Comparison of ENCODE assay signal across 9 cellular contexts in genomic region chr5:119315516-119315949, GRCh38. TPM values are rescaled to one million over a fixed set of nuclear protein-coding genes. Genes with fewer than 3 reads are reported as not detected.
DNase-seq lines count a peak whose midpoint lies in the region; ATAC-seq, FAIRE-seq and TF ChIP-seq lines count a peak whose summit lies in the region.
"Had no signal": no experiment of that assay in that cellular context is flagged by ENCODE, and none has a peak within 500 bp of the region (broad histone marks: within the 10 kb centered on the region; RNA-seq: fewer than 3 reads in every experiment).

No MANE protein-coding gene starts in this region.

- H3K4me1 ChIP-seq in kidney (ENCODE audit: control insufficient read depth in 1 of 2, insufficient read depth in 1 of 2, low read depth in 1 of 2, low read length in 2 of 2), result no peaks in the 10 kb centered on the region
- no peaks in the 10 kb centered on the region for H3K4me1 ChIP-seq in upper lobe of right lung

- H3K4me3 Mint-ChIP-seq in CD14-positive monocyte, result no peak overlapping the region
- H3K4me3 Mint-ChIP-seq in activated naive CD4-positive, alpha-beta T cell treated with anti-CD3 and anti-CD28 coated beads for 36 hours, result peak overlapping the region; percentile 36
- H3K4me3 Mint-ChIP-seq: nephron had no signal

- H3K27ac ChIP-seq in kidney (ENCODE audit: low read depth in 2 of 2, low read length in 2 of 2) (no peak overlapping the region), upper lobe of right lung (no peak overlapping the region)

- ATAC-seq in GM18870 (IDR thresholded peaks at IDR 0.05; ENCODE audit: unreplicated experiment) (peak; percentile 66), HG03039 (IDR thresholded peaks at IDR 0.05; ENCODE audit: unreplicated experiment) (peak; percentile 68), upper lobe of right lung (peak; percentile 87)

- intact Hi-C loops in CD14-positive monocyte (cut with micrococcal nuclease) (no loop called here), kidney (cut with DNase I) (no loop called here), upper lobe of right lung (cut with DNase I) (no loop called here)
- intact Hi-C loops in activated naive CD4-positive, alpha-beta T cell treated with anti-CD3 and anti-CD28 coated beads for 36 hours (cut with micrococcal nuclease), result loop anchor here (1.0 to 2.0 kb wide), 8 partner anchors 12 to 327 kb away; partner anchors contain the start of gene DTWD2

- no peak overlapping the region for H3K9ac ChIP-seq in kidney (ENCODE audit: low read length in 2 of 2)

- no peaks in the 10 kb centered on the region for H3K9me3 Mint-ChIP-seq in CD14-positive monocyte
- no peaks in the 10 kb centered on the region for H3K9me3 Mint-ChIP-seq in activated naive CD4-positive, alpha-beta T cell treated with anti-CD3 and anti-CD28 coated beads for 36 hours
- H3K9me3 Mint-ChIP-seq: nephron had no signal

- H3K4me3 ChIP-seq in kidney (ENCODE audit: low read length in 2 of 2) (no peak overlapping the region), upper lobe of right lung (no peak overlapping the region)

- H3K27me3 ChIP-seq in upper lobe of right lung, result no peaks in the 10 kb centered on the region

- peaks cover 0 to 2% (median 2%) of the 10 kb centered on the region in 3 donors for H3K27me3 Mint-ChIP-seq in CD14-positive monocyte (ENCODE audit: low read depth in 3 of 3)
- no peaks in the 10 kb centered on the region for H3K27me3 Mint-ChIP-seq in activated naive CD4-positive, alpha-beta T cell treated with anti-CD3 and anti-CD28 coated beads for 36 hours (ENCODE audit: low read depth)

- no peaks in the 10 kb centered on the region for H3K9me3 ChIP-seq in kidney (ENCODE audit: control insufficient read depth in 1 of 2, low read length in 2 of 2)
- no peaks in the 10 kb centered on the region for H3K9me3 ChIP-seq in upper lobe of right lung

- H3K36me3 ChIP-seq in kidney (ENCODE audit: control insufficient read depth in 1 of 2, insufficient read depth in 2 of 2, low read length in 2 of 2) (no peaks in the 10 kb centered on the region), upper lobe of right lung (no peaks in the 10 kb centered on the region)

- peak; percentile 47 for TF ChIP-seq CTCF in CD14-positive monocyte (IDR thresholded peaks at IDR 0.05)
- TF ChIP-seq CTCF in kidney (IDR thresholded peaks at IDR 0.05; ENCODE audit: borderline replicate concordance, extremely low read depth, insufficient read depth), result peak; percentile 51
- peak; percentile 31 for TF ChIP-seq CTCF in upper lobe of right lung (IDR thresholded peaks at IDR 0.05)

- H3K27ac Mint-ChIP-seq in CD14-positive monocyte, result peak overlapping the region; percentile 12 to 88 (median 80)
- H3K27ac Mint-ChIP-seq in activated naive CD4-positive, alpha-beta T cell treated with anti-CD3 and anti-CD28 coated beads for 36 hours, result peak overlapping the region; percentile 96
- H3K27ac Mint-ChIP-seq: nephron had no signal

- CTCF ChIA-PET in activated naive CD4-positive, alpha-beta T cell treated with anti-CD3 and anti-CD28 coated beads for 36 hours (lab: Charles Lee), result interaction anchor here (0.6 to 7.4 kb wide), 41 partner anchors 10 to 329 kb away, joined by 3 to 71 read pairs (median 6); partner anchors contain the start of genes DMXL1, DTWD2 and TNFAIP8

- no peak for FAIRE-seq in kidney (lab: Jason Lieb, UNC)

- DNase-seq in CD14-positive monocyte (ENCODE audit: low spot score) (no peak), NCI-H69 (lab: John Stamatoyannopoulos, UW) (peak; percentile 92), kidney (no peak), upper lobe of right lung (no peak), NCI-H2107 (lab: John Stamatoyannopoulos, UW) (no peak)
- DNase-seq in activated naive CD4-positive, alpha-beta T cell treated with anti-CD3 and anti-CD28 coated beads for 36 hours, result peak; percentile 83

- H3K36me3 Mint-ChIP-seq in CD14-positive monocyte, result peaks cover 2 to 23% of the 10 kb centered on the region in 2 donors
- peaks cover 27% of the 10 kb centered on the region for H3K36me3 Mint-ChIP-seq in activated naive CD4-positive, alpha-beta T cell treated with anti-CD3 and anti-CD28 coated beads for 36 hours (ENCODE audit: low read depth)

- peaks cover 64% of the 10 kb centered on the region for H3K4me1 Mint-ChIP-seq in CD14-positive monocyte
- H3K4me1 Mint-ChIP-seq in activated naive CD4-positive, alpha-beta T cell treated with anti-CD3 and anti-CD28 coated beads for 36 hours (ENCODE audit: low read depth), result peaks cover 94% of the 10 kb centered on the region
- H3K4me1 Mint-ChIP-seq: nephron had no signal

RNA-seq across cellular contexts. Expression of gene TNFAIP8, which starts 40.3 kb away (rescaled TPM):
- polyA plus RNA-seq in CD14-positive monocyte (10 to 100 TPM; 47.0 to 55.5 TPM), kidney (ENCODE audit: insufficient read depth, low read depth, low replicate concordance) (13.3 TPM)
- 100 to 1,000 TPM; 141 to 142 TPM for total RNA-seq in activated naive CD4-positive, alpha-beta T cell treated with anti-CD3 and anti-CD28 coated beads for 36 hours
- total RNA-seq in kidney (41.5 TPM), upper lobe of right lung (22.4 TPM)

Comparison
In these comparisons a context has a peak if more than half of its experiments do, and no peak if none do; other contexts are left out.
1. DNase-seq: peak in NCI-H69 (single experiment) and activated naive CD4-positive, alpha-beta T cell treated with anti-CD3 and anti-CD28 coated beads for 36 hours (single experiment); none in CD14-positive monocyte (single experiment), kidney (single experiment), upper lobe of right lung (single experiment) and NCI-H2107 (single experiment).
2. Peak in every context shown above with its lines, with median percentiles within 50 percentile points of each other: CTCF ChIP-seq and ATAC-seq.